In the genomic region with DNA sequence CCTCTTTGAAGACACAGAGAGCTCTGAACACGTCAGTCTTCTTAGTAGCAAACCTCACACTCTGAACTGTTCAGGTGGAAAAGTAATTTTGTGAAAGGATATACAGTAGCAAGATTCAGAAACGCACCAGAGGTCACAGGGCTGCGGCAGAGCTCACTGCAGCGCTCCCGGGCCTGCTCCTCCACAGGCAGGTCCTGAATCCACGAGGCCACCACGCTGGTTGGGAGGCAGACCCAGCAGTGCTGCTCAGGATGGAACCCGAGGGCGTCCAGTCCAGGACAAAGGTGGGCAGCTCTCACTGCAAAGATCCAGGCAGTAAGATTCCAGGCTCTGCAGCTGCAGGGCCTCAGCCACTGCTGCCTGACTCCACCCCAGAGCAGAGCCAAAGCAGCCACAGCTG, we compare ENCODE assay signal across 38 cellular contexts.
"Had no signal": no experiment of that assay in that cellular context is flagged by ENCODE, and none has a peak within 500 bp of the region (broad histone marks: within the 10 kb centered on the region; RNA-seq: fewer than 3 reads in every experiment).

No MANE protein-coding gene starts in this region.

- H3K27ac Mint-ChIP-seq: activated CD4-positive, alpha-beta memory T cell treated with anti-CD3 and anti-CD28 coated beads for 36 hours; activated CD4-positive, alpha-beta T cell treated with anti-CD3 and anti-CD28 coated beads for 36 hours; activated CD8-positive, alpha-beta T cell treated with anti-CD3 and anti-CD28 coated beads for 36 hours; activated naive CD4-positive, alpha-beta T cell treated with anti-CD3 and anti-CD28 coated beads for 36 hours; activated naive CD4-positive, alpha-beta T cell treated with anti-CD3 and anti-CD28 coated beads, Interleukin-2, amount 50 U/mL, for 72 hours; activated naive CD8-positive, alpha-beta T cell treated with anti-CD3 and anti-CD28 coated beads for 36 hours; activated T-cell treated with anti-CD3 and anti-CD28 coated beads, Interleukin-2, amount 50 U/mL, for 72 hours; activated T-helper 1 cell treated with anti-CD3 and anti-CD28 coated beads, Interleukin-12 subunit alpha, Interleukin-12 subunit beta, Interleukin-2, Interleukin-4 antibody, amounts not matched to agents 30 ng/mL and 10 ng/mL and 1 ng/mL, durations not matched to agents 14 hours and 24 hours and 36 hours; activated T-helper 17 cell treated with anti-CD3 and anti-CD28 coated beads, Interleukin-2, amount 50 U/mL, for 72 hours; T-helper 1 cell treated with Interleukin-12 subunit alpha and Interleukin-12 subunit beta and Interleukin-4 antibody, amounts not matched to agents 30 μg/mL and 1 μg/mL, for 36 hours; T-helper 2 cell treated with Interferon-gamma antibody and Interleukin-4, amounts not matched to agents 5 μg/mL and 100 μg/mL, for 36 hours; WTC11 had no signal

- H3K27me3 Mint-ChIP-seq: activated CD4-positive, alpha-beta memory T cell treated with anti-CD3 and anti-CD28 coated beads for 36 hours; activated CD4-positive, alpha-beta T cell treated with anti-CD3 and anti-CD28 coated beads for 36 hours had no signal

- H3K4me1 ChIP-seq: adrenal gland, breast epithelium had no signal

- H3K4me3 ChIP-seq: adrenal gland, body of pancreas, breast epithelium had no signal

- H3K9me3 ChIP-seq: adrenal gland, body of pancreas, breast epithelium had no signal

- H3K9me3 Mint-ChIP-seq: activated CD4-positive, alpha-beta memory T cell treated with anti-CD3 and anti-CD28 coated beads for 36 hours; activated CD8-positive, alpha-beta T cell treated with anti-CD3 and anti-CD28 coated beads for 36 hours; activated naive CD4-positive, alpha-beta T cell treated with anti-CD3 and anti-CD28 coated beads for 36 hours; activated naive CD4-positive, alpha-beta T cell treated with anti-CD3 and anti-CD28 coated beads, Interleukin-2, amount 50 U/mL, for 72 hours; activated naive CD8-positive, alpha-beta T cell treated with anti-CD3 and anti-CD28 coated beads for 36 hours; activated T-cell treated with anti-CD3 and anti-CD28 coated beads, Interleukin-2, amount 50 U/mL, for 4 hours; activated T-cell treated with anti-CD3 and anti-CD28 coated beads, Interleukin-2, amount 50 U/mL, for 72 hours; activated T-helper 1 cell treated with anti-CD3 and anti-CD28 coated beads, Interleukin-12 subunit alpha, Interleukin-12 subunit beta, Interleukin-2, Interleukin-4 antibody, amounts not matched to agents 30 ng/mL and 10 ng/mL and 1 ng/mL, durations not matched to agents 14 hours and 24 hours and 36 hours; T-helper 1 cell treated with Interleukin-12 subunit alpha and Interleukin-12 subunit beta and Interleukin-4 antibody, amounts not matched to agents 30 μg/mL and 1 μg/mL, for 36 hours; T-helper 2 cell treated with Interferon-gamma antibody and Interleukin-4, amounts not matched to agents 5 μg/mL and 100 μg/mL, for 36 hours had no signal

- H3K4me3 Mint-ChIP-seq: activated CD4-positive, alpha-beta memory T cell treated with anti-CD3 and anti-CD28 coated beads for 36 hours; activated CD4-positive, alpha-beta T cell treated with anti-CD3 and anti-CD28 coated beads for 36 hours; activated CD8-positive, alpha-beta T cell treated with anti-CD3 and anti-CD28 coated beads for 36 hours; activated naive CD4-positive, alpha-beta T cell treated with anti-CD3 and anti-CD28 coated beads for 36 hours; activated naive CD8-positive, alpha-beta T cell treated with anti-CD3 and anti-CD28 coated beads for 36 hours; activated T-cell treated with anti-CD3 and anti-CD28 coated beads, Interleukin-2, amount 50 U/mL, for 4 hours; activated T-cell treated with anti-CD3 and anti-CD28 coated beads, Interleukin-2, amount 50 U/mL, for 72 hours; activated T-helper 1 cell treated with anti-CD3 and anti-CD28 coated beads, Interleukin-12 subunit alpha, Interleukin-12 subunit beta, Interleukin-2, Interleukin-4 antibody, amounts not matched to agents 30 ng/mL and 10 ng/mL and 1 ng/mL, durations not matched to agents 14 hours and 24 hours and 36 hours; activated T-helper 17 cell treated with anti-CD3 and anti-CD28 coated beads, Interleukin-2, amount 50 U/mL, for 72 hours; T-helper 1 cell treated with Interleukin-12 subunit alpha and Interleukin-12 subunit beta and Interleukin-4 antibody, amounts not matched to agents 30 μg/mL and 1 μg/mL, for 36 hours; T-helper 2 cell treated with Interferon-gamma antibody and Interleukin-4, amounts not matched to agents 5 μg/mL and 100 μg/mL, for 36 hours; WTC11 had no signal

- DNase-seq: activated CD4-positive, alpha-beta memory T cell treated with anti-CD3 and anti-CD28 coated beads for 36 hours; activated CD4-positive, alpha-beta T cell treated with anti-CD3 and anti-CD28 coated beads for 1 hour; activated CD4-positive, alpha-beta T cell treated with anti-CD3 and anti-CD28 coated beads for 36 hours; activated CD4-positive, alpha-beta T cell treated with anti-CD3 and anti-CD28 coated beads for 48 hours; activated CD4-positive, alpha-beta T cell treated with anti-CD3 and anti-CD28 coated beads, Interleukin-2, amount 50 U/mL, for 1 hour; activated CD4-positive, alpha-beta T cell treated with anti-CD3 and anti-CD28 coated beads, Interleukin-2, amount 50 U/mL, for 4 hours; activated CD4-positive, CD25-positive, alpha-beta regulatory T cell; activated CD8-positive, alpha-beta memory T cell treated with anti-CD3 and anti-CD28 coated beads, Interleukin-2, amount 50 U/mL, for 4 hours; activated CD8-positive, alpha-beta T cell treated with anti-CD3 and anti-CD28 coated beads for 36 hours; activated effector memory CD4-positive, alpha-beta T cell treated with anti-CD3 and anti-CD28 coated beads, Interleukin-2, amount 50 U/mL, for 16 hours; activated gamma-delta T cell treated with Interleukin-2 at 50 U/mL for 16 hours; activated naive CD4-positive, alpha-beta T cell; activated naive CD4-positive, alpha-beta T cell treated with anti-CD3 and anti-CD28 coated beads for 36 hours; activated naive CD4-positive, alpha-beta T cell treated with anti-CD3 and anti-CD28 coated beads, Interleukin-2, amount 50 U/mL, for 16 hours; activated naive CD8-positive, alpha-beta T cell treated with anti-CD3 and anti-CD28 coated beads for 36 hours; activated T-cell treated with anti-CD3 and anti-CD28 coated beads for 4 hours; activated T-cell treated with anti-CD3 and anti-CD28 coated beads, Interleukin-2, amount 50 U/mL, for 1 hour; activated T-cell treated with anti-CD3 and anti-CD28 coated beads, Interleukin-2, amount 50 U/mL, for 4 hours; activated T-cell treated with anti-CD3 and anti-CD28 coated beads, Interleukin-2, amount 50 U/mL, for 72 hours; adrenal gland; amniotic stem cell; aorta; body of pancreas; brain microvascular endothelial cell; central memory CD4-positive, alpha-beta T cell; SW 1271; T-helper 1 cell; T-helper 2 cell; T-helper 9 cell; WERI-Rb-1 had no signal

- H3K36me3 ChIP-seq: adrenal gland, brain microvascular endothelial cell, breast epithelium, WERI-Rb-1 had no signal

- H3K36me3 Mint-ChIP-seq: activated CD4-positive, alpha-beta memory T cell treated with anti-CD3 and anti-CD28 coated beads for 36 hours; activated naive CD8-positive, alpha-beta T cell treated with anti-CD3 and anti-CD28 coated beads for 36 hours had no signal

- ATAC-seq: activated CD4-positive, alpha-beta T cell treated with anti-CD3 and anti-CD28 coated beads for 36 hours; activated CD4-positive, CD25-positive, alpha-beta regulatory T cell treated with anti-CD3 and anti-CD28 coated beads, Interleukin-2, amount 50 U/mL, for 24 hours; activated CD8-positive, alpha-beta T cell treated with anti-CD3 and anti-CD28 coated beads for 36 hours; activated naive CD4-positive, alpha-beta T cell treated with anti-CD3 and anti-CD28 coated beads, Interleukin-2, amount 50 U/mL, for 72 hours; activated T-cell treated with anti-CD3 and anti-CD28 coated beads, Interleukin-2, amount 50 U/mL, for 4 hours; activated T-cell treated with anti-CD3 and anti-CD28 coated beads, Interleukin-2, amount 50 U/mL, for 72 hours; activated T-helper 17 cell treated with anti-CD3 and anti-CD28 coated beads, Interleukin-2, amount 50 U/mL, for 72 hours; body of pancreas; WTC11 had no signal

- H3K27me3 ChIP-seq: adrenal gland, body of pancreas, brain microvascular endothelial cell had no signal

- H3K4me1 Mint-ChIP-seq: WTC11 had no signal

- H3K27ac ChIP-seq: adrenal gland, body of pancreas, brain microvascular endothelial cell, breast epithelium, WERI-Rb-1 had no signal
